9 cellular contexts compared by ENCODE assay signal in genomic region chr17:1709971-1710806, GRCh38. TPM values are rescaled to one million over a fixed set of nuclear protein-coding genes. Genes with fewer than 3 reads are reported as not detected.
A peak's percentile ranks its signal among the peaks of the same experiment; 100 is the strongest.
DNase-seq lines count a peak whose midpoint lies in the region; ATAC-seq, FAIRE-seq and TF ChIP-seq lines count a peak whose summit lies in the region.
"Had no signal": no experiment of that assay in that cellular context is flagged by ENCODE, and none has a peak within 500 bp of the region (broad histone marks: within the 10 kb centered on the region; RNA-seq: fewer than 3 reads in every experiment).

Gene TLCD2 (minus strand): TSS chr17:1710377. CDS start chr17:1710242, 135 bp downstream.

- CTCF ChIA-PET in GM12878 (lab: Yijun Ruan, JAX) = no interaction called here
- CTCF ChIA-PET in GM10248 (lab: Yijun Ruan, JAX) = no interaction called here

- H3K4me1 ChIP-seq in DOHH2 (ENCODE audit: control insufficient read depth, low read length) (peaks cover 21% of the 10 kb centered on the region), GM12878 (ENCODE audit: control insufficient read depth, insufficient read depth, low read length) (peaks cover 9% of the 10 kb centered on the region), iPS-15b (ENCODE audit: control insufficient read depth, insufficient read depth, low read length) (peaks cover 6% of the 10 kb centered on the region), gastrocnemius medialis (peaks cover 27 to 47% of the 10 kb centered on the region in 2 donors)

- H3K9me3 ChIP-seq in DOHH2 (ENCODE audit: control insufficient read depth, insufficient read depth, low read length) = no peaks in the 10 kb centered on the region
- H3K9me3 ChIP-seq in GM12878 (replicated peaks; ENCODE audit: control insufficient read depth, insufficient read depth, low read length) = no peaks in the 10 kb centered on the region
- no peaks in the 10 kb centered on the region for H3K9me3 ChIP-seq in iPS-15b (ENCODE audit: control insufficient read depth, insufficient read depth, low read length)
- no peaks in the 10 kb centered on the region for H3K9me3 ChIP-seq in gastrocnemius medialis

- DNase-seq in LNCaP clone FGC (ENCODE audit: low read depth) (no peak), GM12878 (ENCODE audit: low read depth, low spot score) (no peak), gastrocnemius medialis (peak; percentile 56 to 67), GM10248 (ENCODE audit: extremely low spot score) (no peak)

- peak within 1 kb of the TSS; percentile 60 for H2AFZ ChIP-seq in GM12878 (ENCODE audit: control insufficient read depth, low read depth, low read length)

- ATAC-seq in GM12878 (peak; percentile 27), gastrocnemius medialis (peak; percentile 15 to 23), GM18873 (IDR thresholded peaks at IDR 0.05; ENCODE audit: low FRiP score, unreplicated experiment) (no peak), GM18498 (IDR thresholded peaks at IDR 0.05; ENCODE audit: unreplicated experiment) (no peak)

- no peak within 1 kb of the TSS for H3K27ac ChIP-seq in DOHH2 (ENCODE audit: low read depth, low read length)
- H3K27ac ChIP-seq in GM12878 (ENCODE audit: control insufficient read depth, insufficient read depth) = no peak within 1 kb of the TSS
- H3K27ac ChIP-seq in gastrocnemius medialis = peak within 1 kb of the TSS; percentile 85 to 100 (median 100)

- H3K9me2 ChIP-seq in DOHH2 (replicated peaks; ENCODE audit: control insufficient read depth, low read length) = no peaks in the 10 kb centered on the region

- in situ Hi-C loops in GM12878 (cut with MboI) = no loop called here
- in situ Hi-C loops in gastrocnemius medialis (cut with MboI; ENCODE audit: low sequenced_read_pairs in 4 of 4) = no loop called here

- peak within 1 kb of the TSS; percentile 51 for H3K4me2 ChIP-seq in DOHH2 (ENCODE audit: low read length)
- peak within 1 kb of the TSS; percentile 82 for H3K4me2 ChIP-seq in GM12878 (ENCODE audit: control insufficient read depth, insufficient read depth)

- no peaks in the 10 kb centered on the region for H3K79me2 ChIP-seq in DOHH2 (ENCODE audit: control insufficient read depth, low read length)
- no peaks in the 10 kb centered on the region for H3K79me2 ChIP-seq in GM12878 (ENCODE audit: control insufficient read depth, insufficient read depth, low read length)

- peaks cover 79% of the 10 kb centered on the region for H3K27me3 ChIP-seq in DOHH2 (ENCODE audit: control insufficient read depth, low read length)
- peaks cover 0 to 5% of the 10 kb centered on the region in 2 experiments; a peak in 2 of 4 replicates for H3K27me3 ChIP-seq in GM12878 (replicated peaks in 1 of 2; ENCODE audit: control insufficient read depth in 2 of 2, insufficient read depth in 2 of 2, low read length in 1 of 2)
- no peaks in the 10 kb centered on the region for H3K27me3 ChIP-seq in iPS-15b (ENCODE audit: control insufficient read depth, insufficient read depth, low read length)
- H3K27me3 ChIP-seq in gastrocnemius medialis = no peaks in the 10 kb centered on the region

- 0 out of 2 replicates have a peak, but pooled peaks cover 3% of the 10 kb centered on the region for H3F3A ChIP-seq in DOHH2 (ENCODE audit: control insufficient read depth, insufficient read depth)

- H3K36me3 ChIP-seq in DOHH2 (ENCODE audit: control insufficient read depth, low read length) (no peaks in the 10 kb centered on the region), GM12878 (ENCODE audit: control insufficient read depth in 2 of 2, insufficient read depth in 2 of 2, low read length in 1 of 2) (peaks cover 0 to 7% of the 10 kb centered on the region in 2 experiments; a peak in 2 of 4 replicates), iPS-15b (ENCODE audit: control insufficient read depth, insufficient read depth, low read length) (peaks cover 16% of the 10 kb centered on the region), gastrocnemius medialis (peaks cover 0 to 29% of the 10 kb centered on the region in 2 donors)

- no peak for TF ChIP-seq EP300 in GM12878 (IDR thresholded peaks at IDR 0.05; ENCODE audit: borderline replicate concordance in 1 of 2, control insufficient read depth in 1 of 2, low read depth in 2 of 2, low read length in 2 of 2)

- SMC1A ChIA-PET in GM12878 (lab: Charles Lee; ENCODE audit: uncharacterized antibody, unreplicated experiment) = no interaction called here

- H3K4me3 ChIP-seq in DOHH2 (ENCODE audit: low read length) (peak within 1 kb of the TSS; percentile 17; the same call in 1 of the 2 replicates), LNCaP clone FGC (ENCODE audit: low read depth, low read length) (peak within 1 kb of the TSS; percentile 63), GM12878 (peak within 1 kb of the TSS; percentile 63; the same call in 1 of the 2 replicates), iPS-15b (ENCODE audit: low read depth, low read length) (peak within 1 kb of the TSS; percentile 65), gastrocnemius medialis (peak within 1 kb of the TSS; percentile 57 to 86 (median 64))

- WGBS in GM12878 (ENCODE audit: insufficient coverage, insufficient replicate concordance, low lambda C conversion rate, missing lambda C conversion rate) = 8% methylated on average over 66 of the region's 83 CpGs

- FAIRE-seq in GM12878 (lab: Jason Lieb, UNC) = no peak
- FAIRE-seq: TTC549 had no signal

- H4K20me1 ChIP-seq in DOHH2 (ENCODE audit: control insufficient read depth, insufficient read depth, low read depth, low read length) (no peaks in the 10 kb centered on the region), GM12878 (ENCODE audit: control insufficient read depth, insufficient read depth) (no peaks in the 10 kb centered on the region)

- RAD21 ChIA-PET in GM12878 (lab: Charles Lee; ENCODE audit: unreplicated experiment) = no interaction called here

- TF ChIP-seq RAD21 in GM12878 (IDR thresholded peaks at IDR 0.05; ENCODE audit: insufficient read depth, low read depth, low read length) = no peak

- peak; percentile 55 for TF ChIP-seq POLR2A in GM12878 (IDR thresholded peaks at IDR 0.05; ENCODE audit: low read depth, low read length)
- TF ChIP-seq POLR2A in gastrocnemius medialis (IDR thresholded peaks at IDR 0.05) = peak; percentile 37 to 63

- intact Hi-C loops in GM12878 (cut with micrococcal nuclease; ENCODE audit: unreplicated experiment) = no loop called here
- intact Hi-C loops in gastrocnemius medialis (cut with DNase I; ENCODE audit: low total_unique reads) = loop anchor here (1.0 kb wide), 1 partner anchor 26 kb away; the partner anchor contains the start of gene PRPF8

- TF ChIP-seq CTCF in DOHH2 (IDR thresholded peaks at IDR 0.05; ENCODE audit: low read depth, low read length, poor library complexity, severe bottlenecking) (no peak), LNCaP clone FGC (IDR thresholded peaks at IDR 0.05; ENCODE audit: control insufficient read depth, extremely low read depth, insufficient read depth) (no peak), GM12878 (IDR thresholded peaks at IDR 0.05 in 2 of 3, conservative IDR thresholded peaks at IDR 0.05 in 1 of 3; ENCODE audit: control insufficient read depth in 2 of 3, extremely low read depth in 1 of 3, insufficient read depth in 1 of 3, low read depth in 3 of 3, low read length in 3 of 3) (no peak), gastrocnemius medialis (IDR thresholded peaks at IDR 0.05 in 4 of 5, conservative IDR thresholded peaks at IDR 0.05 in 1 of 5) (no peak), GM10248 (IDR thresholded peaks at IDR 0.05; ENCODE audit: control extremely low read depth, extremely low read depth, low read depth, missing control alignments) (no peak)

- no TSS peak for BruUV-seq in GM12878 (replicated peaks; lab: Mats Ljungman, UMichigan)

- POLR2A ChIA-PET in GM12878 (lab: Charles Lee) (no interaction called here), GM10248 (lab: Yijun Ruan, JAX) (interaction anchor here (0.5 kb wide), 1 partner anchor 465 kb away, joined by 6 read pairs; no protein-coding TSS in a partner anchor)

- H3K9ac ChIP-seq in GM12878 (ENCODE audit: control insufficient read depth, insufficient read depth, low read length) = peak within 1 kb of the TSS; percentile 51
- no peak within 1 kb of the TSS for H3K9ac ChIP-seq in iPS-15b (ENCODE audit: low read depth, low read length)

TF ChIP-seq in GM12878, 131 proteins besides CTCF, POLR2A, EP300 and RAD21 (continues in another document):
- TF ChIP-seq MXI1 (IDR thresholded peaks at IDR 0.05; ENCODE audit: low read depth, low read length) (no peak), BACH1 (IDR thresholded peaks at IDR 0.05; ENCODE audit: borderline replicate concordance) (peak; percentile 20; the same call in 1 of the 2 replicates), GATAD2B (conservative IDR thresholded peaks at IDR 0.05; ENCODE audit: low read depth) (no peak; the same call in 1 of the 2 replicates), NR2C2 (IDR thresholded peaks at IDR 0.05; ENCODE audit: borderline replicate concordance, control insufficient read depth, insufficient read length, low read depth) (no peak), JUNB (IDR thresholded peaks at IDR 0.05) (no peak), SRF (IDR thresholded peaks at IDR 0.05; ENCODE audit: low read depth in 2 of 2, low read length in 2 of 2) (no peak), BHLHE40 (IDR thresholded peaks at IDR 0.05; ENCODE audit: borderline replicate concordance in 1 of 2, low read depth in 2 of 2, low read length in 1 of 2) (no peak), SREBF1 (IDR thresholded peaks at IDR 0.05; ENCODE audit: low read length) (no peak), SUZ12 (IDR thresholded peaks at IDR 0.05; ENCODE audit: unreplicated experiment) (peak; percentile 73), NFYA (IDR thresholded peaks at IDR 0.05; ENCODE audit: borderline replicate concordance, low read depth, low read length) (no peak), RCOR1 (conservative IDR thresholded peaks at IDR 0.05; ENCODE audit: low read depth, low read length) (no peak), PML (IDR thresholded peaks at IDR 0.05; ENCODE audit: low read length) (no peak)

RNA-seq across cellular contexts. Expression of gene TLCD2, which starts in this region (rescaled TPM):
- total RNA-seq in GM12878 (2013; cell fraction: nucleolus; rRNA removed) = 0.06 and 0.17 TPM in 2 replicates
- 0.05 and 0.06 TPM in 2 replicates for total RNA-seq in GM12878 (2014; rRNA removed)
- 0.04 and 0.05 TPM in 2 replicates for total RNA-seq in GM12878 (2014; rRNA removed; fragmentation: Illumina TruSeq; extraction: Trizol)
- 0.08 and 0.15 TPM in 2 replicates for total RNA-seq in GM12878 (2021)
- polyA plus RNA-seq in GM12878 (2011; ENCODE audit: low read depth) = 0.04 TPM
- 0.01 and 0.03 TPM in 2 replicates for polyA plus RNA-seq in GM12878 (2011; rRNA removed)
- polyA plus RNA-seq in GM12878 (2011; cell fraction: cytosol; rRNA removed) = not detected in 2 replicates
- polyA plus RNA-seq in GM12878 (2011; cell fraction: nucleus; rRNA removed) = 0.03 and 0.04 TPM in 2 replicates
- polyA plus RNA-seq in GM12878 (2012) = 0.10 and 0.11 TPM in 2 replicates
- polyA plus RNA-seq in GM12878 (2014; fragmentation: Illumina TruSeq; extraction: Trizol) = 0.06 TPM in 1 of 2 replicates, not detected in the other
- under 1 TPM; 0.02 TPM for polyA plus RNA-seq in GM12878 (2014; fragmentation: Nextera tagmentation; extraction: Ambion mirVana)
- polyA plus RNA-seq in GM12878 (2014; rRNA removed) = 0.11 and 0.13 TPM in 2 replicates
- polyA plus RNA-seq in GM12878 (2016; fragmentation: Nextera tagmentation; extraction: Ambion mirVana) = not detected
- polyA minus RNA-seq in GM12878 (2011; rRNA and poly(A)+ RNA removed) = 0.05 and 0.07 TPM in 2 replicates
- 0.21 TPM in 1 of 2 replicates, not detected in the other for polyA minus RNA-seq in GM12878 (2011; cell fraction: cytosol; rRNA and poly(A)+ RNA removed)
- polyA minus RNA-seq in GM12878 (2011; cell fraction: nucleus; rRNA and poly(A)+ RNA removed) = under 0.01 and 0.10 TPM in 2 replicates
- under 1 TPM; 0.66 to 0.95 (median 0.85) TPM for total RNA-seq in gastrocnemius medialis

Comparison
In these comparisons a context has a peak if more than half of its experiments do, and no peak if none do; other contexts are left out.
1. Peak in ATAC-seq, H3K4me3 ChIP-seq, H3K9ac ChIP-seq and H3K4me2 ChIP-seq in GM12878; RNA of the gene not detected or under 1 TPM.
2. Peak in DNase-seq, ATAC-seq, H3K4me3 ChIP-seq and H3K27ac ChIP-seq in gastrocnemius medialis; RNA of the gene not detected or under 1 TPM.